Comparison of ENCODE assay signal across 19 cellular contexts in the genomic region with DNA sequence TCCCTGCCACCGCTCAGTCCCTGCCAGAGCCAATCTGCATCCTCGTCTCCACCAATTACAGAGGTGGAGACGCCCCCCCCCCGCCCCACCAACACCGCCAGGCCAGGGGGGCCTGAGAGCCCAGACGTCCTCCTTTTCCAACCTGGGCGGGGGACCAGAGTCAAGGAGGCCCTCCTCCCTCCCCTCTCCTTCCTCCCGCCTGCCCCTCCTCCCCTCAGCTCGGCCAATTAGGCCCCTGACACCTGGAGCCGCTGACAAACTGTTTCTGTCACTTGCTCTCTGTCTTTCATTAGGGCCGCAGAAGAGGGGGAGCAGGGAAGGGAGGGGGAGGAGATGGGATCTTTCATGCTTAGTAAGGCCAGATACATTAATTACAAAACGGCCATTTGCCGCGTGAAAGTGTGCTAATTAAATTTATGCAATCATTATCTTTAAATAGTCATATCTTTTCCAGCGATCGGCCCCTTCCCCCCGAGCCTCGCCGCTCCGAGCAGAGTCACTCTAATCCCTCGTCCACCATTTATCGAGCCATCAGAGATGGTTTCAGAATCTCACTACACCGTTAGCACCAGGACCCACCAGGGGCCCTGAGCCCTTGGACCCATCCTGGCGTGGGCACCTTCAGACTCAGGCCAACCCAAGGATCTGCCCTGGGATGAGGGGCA.
DNase-seq lines count a peak whose midpoint lies in the region; ATAC-seq lines count a peak whose summit lies in the region.
"Had no signal": no experiment of that assay in that cellular context is flagged by ENCODE, and none has a peak within 500 bp of the region (broad histone marks: within the 10 kb centered on the region; RNA-seq: fewer than 3 reads in every experiment).

No MANE protein-coding gene starts in this region.

- H3K4me1 Mint-ChIP-seq in activated naive CD4-positive, alpha-beta T cell treated with anti-CD3 and anti-CD28 coated beads, Interleukin-2, amount 50 U/mL, for 24 hours: no peaks in the 10 kb centered on the region

- no peak overlapping the region for H3K4me3 Mint-ChIP-seq in activated naive CD4-positive, alpha-beta T cell treated with anti-CD3 and anti-CD28 coated beads, Interleukin-2, amount 50 U/mL, for 24 hours
- H3K4me3 Mint-ChIP-seq: CD4-positive, CD25-positive, alpha-beta regulatory T cell had no signal

- no peaks in the 10 kb centered on the region for H3K9me3 Mint-ChIP-seq in activated naive CD4-positive, alpha-beta T cell treated with anti-CD3 and anti-CD28 coated beads, Interleukin-2, amount 50 U/mL, for 24 hours
- H3K9me3 Mint-ChIP-seq: CD4-positive, CD25-positive, alpha-beta regulatory T cell had no signal

- peak overlapping the region; percentile 84 for H3K27ac Mint-ChIP-seq in activated naive CD4-positive, alpha-beta T cell treated with anti-CD3 and anti-CD28 coated beads, Interleukin-2, amount 50 U/mL, for 24 hours
- H3K27ac Mint-ChIP-seq: CD4-positive, CD25-positive, alpha-beta regulatory T cell had no signal

- no peaks in the 10 kb centered on the region for H3K36me3 Mint-ChIP-seq in activated naive CD4-positive, alpha-beta T cell treated with anti-CD3 and anti-CD28 coated beads, Interleukin-2, amount 50 U/mL, for 24 hours
- H3K36me3 Mint-ChIP-seq: CD4-positive, CD25-positive, alpha-beta regulatory T cell had no signal

- no peak for ATAC-seq in GM21717 (IDR thresholded peaks at IDR 0.05; ENCODE audit: unreplicated experiment)
- ATAC-seq in HG03025 (IDR thresholded peaks at IDR 0.05; ENCODE audit: low FRiP score, unreplicated experiment): no peak
- ATAC-seq in GM19035 (IDR thresholded peaks at IDR 0.05; ENCODE audit: unreplicated experiment): no peak

- H3K27me3 Mint-ChIP-seq in activated naive CD4-positive, alpha-beta T cell treated with anti-CD3 and anti-CD28 coated beads, Interleukin-2, amount 50 U/mL, for 24 hours: peaks cover 39% of the 10 kb centered on the region

- DNase-seq in activated naive CD4-positive, alpha-beta T cell (lab: John Stamatoyannopoulos, UW): no peak
- DNase-seq in NCI-H82 treated with DMSO at 0.1 percent for 48 hours (lab: John Stamatoyannopoulos, UW; ENCODE audit: unreplicated experiment): peak; percentile 93
- DNase-seq in iPS-NIHi11 (ENCODE audit: low spot score): peak; percentile 76
- DNase-seq in anterior cingulate cortex (lab: John Stamatoyannopoulos, UW): no peak
- DNase-seq: Calu3; CD4-positive, CD25-positive, alpha-beta regulatory T cell; DND-41; GDM1; GOT3; Karpas-422; MM.1S; NCI-H1417 treated with DMSO at 0.1 percent for 48 hours; NCI-H2029; NCI-H345; NCI-H748 treated with DMSO at 0.1 percent for 48 hours had no signal

Comparison
In these comparisons a context has a peak if more than half of its experiments do, and no peak if none do; other contexts are left out.
1. DNase-seq: peak in NCI-H82 treated with DMSO at 0.1 percent for 48 hours (single experiment) and iPS-NIHi11 (single experiment); none in activated naive CD4-positive, alpha-beta T cell (0 of 4) and anterior cingulate cortex (0 of 58).